Comparison of ENCODE assay signal across 21 cellular contexts in genomic region chr2:10584242-10584753, GRCh38.
DNase-seq lines count a peak whose midpoint lies in the region; ATAC-seq and TF ChIP-seq lines count a peak whose summit lies in the region.
"Had no signal": no experiment of that assay in that cellular context is flagged by ENCODE, and none has a peak within 500 bp of the region (broad histone marks: within the 10 kb centered on the region; RNA-seq: fewer than 3 reads in every experiment).

No MANE protein-coding gene starts in this region.

- peaks cover 13% of the 10 kb centered on the region for H3F3A ChIP-seq in PC-9 (ENCODE audit: insufficient read depth, low read depth)

- H4K20me1 ChIP-seq in PC-9 (ENCODE audit: insufficient read depth) (no peaks in the 10 kb centered on the region), fibroblast of lung (ENCODE audit: control insufficient read depth, extremely low read depth, insufficient read depth, low read length) (no peaks in the 10 kb centered on the region)

- TF ChIP-seq CTCF in PC-9 (conservative IDR thresholded peaks at IDR 0.05): no peak
- no peak for TF ChIP-seq CTCF in fibroblast of lung (conservative IDR thresholded peaks at IDR 0.05 in 1 of 2, IDR thresholded peaks at IDR 0.05 in 1 of 2; ENCODE audit: low read depth in 1 of 2, low read length in 2 of 2)

- DNase-seq in DMS79 (lab: John Stamatoyannopoulos, UW): peak; percentile 48
- DNase-seq in PC-9: peak in 1 of 2 experiments; percentile 57
- peak in 1 of 2 donors; percentile 27 for DNase-seq in fibroblast of lung (ENCODE audit: low read depth in 2 of 2)
- DNase-seq in non-pigmented ciliary epithelial cell (ENCODE audit: low read depth): peak; percentile 8
- no peak for DNase-seq in activated CD4-positive, alpha-beta T cell treated with anti-CD3 and anti-CD28 coated beads for 36 hours
- DNase-seq in activated naive CD4-positive, alpha-beta T cell treated with Interleukin-2 at 50 U/mL for 16 hours: no peak
- no peak for DNase-seq in NCI-H146 treated with DMSO at 0.1 percent for 48 hours (lab: John Stamatoyannopoulos, UW; ENCODE audit: unreplicated experiment)
- no peak for DNase-seq in NCI-H2107 (lab: John Stamatoyannopoulos, UW)
- DNase-seq: activated CD4-positive, alpha-beta T cell treated with anti-CD3 and anti-CD28 coated beads, Interleukin-2, amount 50 U/mL, for 48 hours; CD4-positive, alpha-beta T cell; effector CD4-positive, alpha-beta T cell; KBM-7; naive thymus-derived CD4-positive, alpha-beta T cell; NCI-H146; NCI-H524 treated with DMSO at 0.1 percent for 48 hours; Peyer's patch; right cardiac atrium; stimulated activated CD4-positive, alpha-beta T cell treated with anti-CD3 and anti-CD28 coated beads, Interleukin-4, amount 100 ng/mL, for 1 hour had no signal

- H3K4me3 ChIP-seq in PC-9 (no peak overlapping the region), fibroblast of lung (replicated peaks in 1 of 4; ENCODE audit: control extremely low read depth in 1 of 4, insufficient read depth in 1 of 4, low read depth in 3 of 4, low read length in 4 of 4) (no peak overlapping the region)
- H3K4me3 ChIP-seq: gastroesophageal sphincter, Peyer's patch had no signal

- H3K9me3 Mint-ChIP-seq in activated CD4-positive, alpha-beta T cell treated with anti-CD3 and anti-CD28 coated beads for 36 hours (ENCODE audit: low read depth): no peaks in the 10 kb centered on the region
- H3K9me3 Mint-ChIP-seq: activated T-helper 17 cell treated with anti-CD3 and anti-CD28 coated beads, Interleukin-2, amount 50 U/mL, for 72 hours; CD4-positive, alpha-beta T cell; T-helper 2 cell treated with Interferon-gamma antibody and Interleukin-4, amounts not matched to agents 5 μg/mL and 100 μg/mL, for 36 hours had no signal

- no peak overlapping the region for H3K4me3 Mint-ChIP-seq in activated CD4-positive, alpha-beta T cell treated with anti-CD3 and anti-CD28 coated beads for 36 hours
- H3K4me3 Mint-ChIP-seq: activated T-helper 17 cell treated with anti-CD3 and anti-CD28 coated beads, Interleukin-2, amount 50 U/mL, for 72 hours; CD4-positive, alpha-beta T cell; naive thymus-derived CD4-positive, alpha-beta T cell; T-helper 2 cell treated with Interferon-gamma antibody and Interleukin-4, amounts not matched to agents 5 μg/mL and 100 μg/mL, for 36 hours had no signal

- BruUV-seq in PC-9 (replicated peaks; lab: Mats Ljungman, UMichigan): no TSS peak

- H3K4me1 ChIP-seq in PC-9 (replicated peaks; ENCODE audit: insufficient read depth): peaks cover 28% of the 10 kb centered on the region
- H3K4me1 ChIP-seq in fibroblast of lung (ENCODE audit: control insufficient read depth, extremely low read depth, insufficient read depth, low read length): peaks cover 3% of the 10 kb centered on the region
- H3K4me1 ChIP-seq: Peyer's patch had no signal

- H3K27ac ChIP-seq in PC-9 (peak overlapping the region; percentile 72), fibroblast of lung (ENCODE audit: insufficient read depth, low read length) (peak overlapping the region; percentile 72)
- H3K27ac ChIP-seq: gastroesophageal sphincter, Peyer's patch had no signal

- H3K9me2 ChIP-seq in PC-9 (ENCODE audit: insufficient read depth): no peaks in the 10 kb centered on the region

- no peak overlapping the region for H3K9ac ChIP-seq in fibroblast of lung (ENCODE audit: insufficient read depth, low read length)

- H3K36me3 Mint-ChIP-seq in activated CD4-positive, alpha-beta T cell treated with anti-CD3 and anti-CD28 coated beads for 36 hours (ENCODE audit: low read depth): peaks cover 35% of the 10 kb centered on the region

- peak overlapping the region; percentile 63 for H3K4me2 ChIP-seq in PC-9
- H3K4me2 ChIP-seq in fibroblast of lung (ENCODE audit: extremely low read depth, insufficient read depth, low read length): no peak overlapping the region

- no peaks in the 10 kb centered on the region for H3K9me3 ChIP-seq in PC-9 (ENCODE audit: insufficient read depth, low read depth)
- H3K9me3 ChIP-seq in fibroblast of lung (ENCODE audit: control insufficient read depth, insufficient read depth, low read depth, low read length): no peaks in the 10 kb centered on the region
- H3K9me3 ChIP-seq: gastroesophageal sphincter, Peyer's patch had no signal

- POLR2A ChIA-PET in PC-9 (lab: Charles Lee; ENCODE audit: unreplicated experiment): no interaction called here
- POLR2A ChIA-PET in activated CD4-positive, alpha-beta T cell treated with anti-CD3 and anti-CD28 coated beads for 36 hours (lab: Charles Lee): interaction anchor here (0.5 kb wide), 1 partner anchor 75 kb away, joined by 3 read pairs; no protein-coding TSS in a partner anchor

- no peak overlapping the region for H3K27ac Mint-ChIP-seq in activated CD4-positive, alpha-beta T cell treated with anti-CD3 and anti-CD28 coated beads for 36 hours
- H3K27ac Mint-ChIP-seq: activated T-helper 17 cell treated with anti-CD3 and anti-CD28 coated beads, Interleukin-2, amount 50 U/mL, for 72 hours; CD4-positive, alpha-beta T cell; T-helper 2 cell treated with Interferon-gamma antibody and Interleukin-4, amounts not matched to agents 5 μg/mL and 100 μg/mL, for 36 hours had no signal

- H3K79me2 ChIP-seq in PC-9 (ENCODE audit: low read depth) (no peaks in the 10 kb centered on the region), fibroblast of lung (ENCODE audit: control insufficient read depth, insufficient read depth, low read length) (no peaks in the 10 kb centered on the region)

- ATAC-seq in activated CD4-positive, alpha-beta T cell treated with anti-CD3 and anti-CD28 coated beads for 36 hours: no peak
- ATAC-seq: activated T-helper 17 cell treated with anti-CD3 and anti-CD28 coated beads, Interleukin-2, amount 50 U/mL, for 72 hours; gastroesophageal sphincter; naive thymus-derived CD4-positive, alpha-beta T cell had no signal

- H3K27me3 Mint-ChIP-seq in activated CD4-positive, alpha-beta T cell treated with anti-CD3 and anti-CD28 coated beads for 36 hours: no peaks in the 10 kb centered on the region
- H3K27me3 Mint-ChIP-seq: activated T-helper 17 cell treated with anti-CD3 and anti-CD28 coated beads, Interleukin-2, amount 50 U/mL, for 72 hours; CD4-positive, alpha-beta T cell; naive thymus-derived CD4-positive, alpha-beta T cell had no signal

- intact Hi-C loops in PC-9 (cut with micrococcal nuclease; ENCODE audit: unreplicated experiment): loop anchor here (1.0 to 5.0 kb wide), 3 partner anchors 13 to 73 kb away; no protein-coding TSS in a partner anchor
- intact Hi-C loops in activated CD4-positive, alpha-beta T cell treated with anti-CD3 and anti-CD28 coated beads for 36 hours (cut with DNase I, micrococcal nuclease): no loop called here

- H3K27me3 ChIP-seq in PC-9 (ENCODE audit: insufficient read depth, low read depth) (no peaks in the 10 kb centered on the region), fibroblast of lung (ENCODE audit: control insufficient read depth, insufficient read depth, low read length) (no peaks in the 10 kb centered on the region)
- H3K27me3 ChIP-seq: gastroesophageal sphincter, Peyer's patch had no signal

- CTCF ChIA-PET in PC-9 (lab: Charles Lee): no interaction called here
- CTCF ChIA-PET in activated CD4-positive, alpha-beta T cell treated with anti-CD3 and anti-CD28 coated beads for 36 hours (lab: Charles Lee): no interaction called here

- H2AFZ ChIP-seq in PC-9 (no peak overlapping the region), fibroblast of lung (ENCODE audit: low read length) (no peak overlapping the region)

- peaks cover 12% of the 10 kb centered on the region for H3K4me1 Mint-ChIP-seq in activated CD4-positive, alpha-beta T cell treated with anti-CD3 and anti-CD28 coated beads for 36 hours
- H3K4me1 Mint-ChIP-seq: activated T-helper 17 cell treated with anti-CD3 and anti-CD28 coated beads, Interleukin-2, amount 50 U/mL, for 72 hours had no signal

- peaks cover 3% of the 10 kb centered on the region; the same call in 1 of the 2 replicates for H3K36me3 ChIP-seq in PC-9 (ENCODE audit: low read depth)
- H3K36me3 ChIP-seq in fibroblast of lung (ENCODE audit: control insufficient read depth, insufficient read depth, low read length): peaks cover 2% of the 10 kb centered on the region

Comparison
In these comparisons a context has a peak if more than half of its experiments do, and no peak if none do; other contexts are left out.
1. DNase-seq: peak in DMS79 (single experiment) and non-pigmented ciliary epithelial cell (single experiment); none in activated CD4-positive, alpha-beta T cell treated with anti-CD3 and anti-CD28 coated beads for 36 hours (single experiment), activated naive CD4-positive, alpha-beta T cell treated with Interleukin-2 at 50 U/mL for 16 hours (single experiment), NCI-H146 treated with DMSO at 0.1 percent for 48 hours (single experiment) and NCI-H2107 (single experiment).